14 cellular contexts compared by ENCODE assay signal in genomic region chrX:30883141-30883540, GRCh38. TPM values are rescaled to one million over a fixed set of nuclear protein-coding genes. Genes with fewer than 3 reads are reported as not detected.
DNase-seq lines count a peak whose midpoint lies in the region; ATAC-seq and TF ChIP-seq lines count a peak whose summit lies in the region.
"Had no signal": no experiment of that assay in that cellular context is flagged by ENCODE, and none has a peak within 500 bp of the region (broad histone marks: within the 10 kb centered on the region; RNA-seq: fewer than 3 reads in every experiment).

No MANE protein-coding gene starts in this region.

- no peak for TF ChIP-seq POLR2A in testis (IDR thresholded peaks at IDR 0.05)

- H3K4me2 ChIP-seq in Loucy (ENCODE audit: low read depth, low read length, poor library complexity, severe bottlenecking), result peak overlapping the region; percentile 96
- H3K4me2 ChIP-seq: A549, GM23338 had no signal

- no peaks in the 10 kb centered on the region for H3K36me3 ChIP-seq in Loucy (ENCODE audit: insufficient read depth, low read length)
- H3K36me3 ChIP-seq in testis (ENCODE audit: low read depth, missing control alignments), result no peaks in the 10 kb centered on the region
- H3K36me3 ChIP-seq: BE2C had no signal

- intact Hi-C loops in left ventricle myocardium superior (cut with micrococcal nuclease), result no loop called here
- intact Hi-C loops in testis (cut with DNase I; ENCODE audit: low total_unique reads), result no loop called here

- no peaks in the 10 kb centered on the region for H3K27me3 Mint-ChIP-seq in stimulated activated memory B cell treated with anti-CD40 and anti-IgM and Interleukin-4, amounts not matched to agents 10 μg/mL and 1 μg/mL and 100 μg/mL, for 72 hours
- H3K27me3 Mint-ChIP-seq: CD4-positive, alpha-beta memory T cell had no signal

- H3K9ac ChIP-seq in Loucy (ENCODE audit: low read depth, low read length, poor library complexity, severe bottlenecking), result no peak overlapping the region

- H3K4me1 ChIP-seq in Loucy (ENCODE audit: insufficient read depth, low read length, poor library complexity, severe bottlenecking) (peaks cover 33% of the 10 kb centered on the region), testis (no peaks in the 10 kb centered on the region)
- H3K4me1 ChIP-seq: BE2C had no signal

- no peaks in the 10 kb centered on the region for H3F3A ChIP-seq in Loucy (ENCODE audit: low read depth)

- H3K4me3 ChIP-seq in Loucy (ENCODE audit: low read length, poor library complexity, severe bottlenecking) (peak overlapping the region; percentile 94), testis (no peak overlapping the region)
- H3K4me3 ChIP-seq: A549, GM23338 had no signal

- no peaks in the 10 kb centered on the region for H3K36me3 Mint-ChIP-seq in stimulated activated memory B cell treated with anti-CD40 and anti-IgM and Interleukin-4, amounts not matched to agents 10 μg/mL and 1 μg/mL and 100 μg/mL, for 72 hours

- peaks cover 24% of the 10 kb centered on the region for H3K4me1 Mint-ChIP-seq in stimulated activated memory B cell treated with anti-CD40 and anti-IgM and Interleukin-4, amounts not matched to agents 10 μg/mL and 1 μg/mL and 100 μg/mL, for 72 hours

- H3K4me3 Mint-ChIP-seq in stimulated activated memory B cell treated with anti-CD40 and anti-IgM and Interleukin-4, amounts not matched to agents 10 μg/mL and 1 μg/mL and 100 μg/mL, for 72 hours, result no peak overlapping the region
- H3K4me3 Mint-ChIP-seq: GM23338 had no signal

- TF ChIP-seq CTCF in Loucy (conservative IDR thresholded peaks at IDR 0.05; ENCODE audit: low read length) (no peak), testis (IDR thresholded peaks at IDR 0.05) (no peak)

- H2AFZ ChIP-seq in Loucy (ENCODE audit: low read length), result no peak overlapping the region
- H2AFZ ChIP-seq: GM23338 had no signal

- H3K27ac Mint-ChIP-seq in stimulated activated memory B cell treated with anti-CD40 and anti-IgM and Interleukin-4, amounts not matched to agents 10 μg/mL and 1 μg/mL and 100 μg/mL, for 72 hours, result no peak overlapping the region
- H3K27ac Mint-ChIP-seq: GM23338 had no signal

- H4K20me1 ChIP-seq in Loucy (ENCODE audit: insufficient read depth, low read length, poor library complexity, severe bottlenecking), result peaks cover 27% of the 10 kb centered on the region

- H3K27ac ChIP-seq in testis, result peak overlapping the region; percentile 68 to 69
- H3K27ac ChIP-seq: A549, C4-2B had no signal

- H3K9me2 ChIP-seq in Loucy (replicated peaks; ENCODE audit: low read depth, low read length), result no peaks in the 10 kb centered on the region

- H3K79me2 ChIP-seq in Loucy (ENCODE audit: insufficient read depth, low read length), result peaks cover 100% of the 10 kb centered on the region

- no peaks in the 10 kb centered on the region for H3K27me3 ChIP-seq in Loucy (ENCODE audit: insufficient read depth, low read length, poor library complexity, severe bottlenecking)
- H3K27me3 ChIP-seq in testis, result no peaks in the 10 kb centered on the region
- H3K27me3 ChIP-seq: BE2C had no signal

- H3K9me3 Mint-ChIP-seq in stimulated activated memory B cell treated with anti-CD40 and anti-IgM and Interleukin-4, amounts not matched to agents 10 μg/mL and 1 μg/mL and 100 μg/mL, for 72 hours, result no peaks in the 10 kb centered on the region
- H3K9me3 Mint-ChIP-seq: GM23338 had no signal

- ATAC-seq in left ventricle myocardium superior (peak; percentile 70), HG02759 (IDR thresholded peaks at IDR 0.05; ENCODE audit: unreplicated experiment) (no peak), HG02623 (IDR thresholded peaks at IDR 0.05; ENCODE audit: unreplicated experiment) (no peak)
- no peak for ATAC-seq in stimulated activated memory B cell treated with anti-CD40 and anti-IgM and Interleukin-4, amounts not matched to agents 10 μg/mL and 1 μg/mL and 100 μg/mL, for 72 hours
- ATAC-seq: A549, GM23338 had no signal

- WGBS in testis, 2 donors, result 44 to 52% methylated on average over 2 of the region's 2 CpGs

- H3K9me3 ChIP-seq in Loucy (ENCODE audit: insufficient read depth, low read depth, low read length) (no peaks in the 10 kb centered on the region), testis (no peaks in the 10 kb centered on the region)
- H3K9me3 ChIP-seq: A549, BE2C had no signal

- DNase-seq in NCI-H524 (lab: John Stamatoyannopoulos, UW) (peak; percentile 26 to 79), left ventricle myocardium superior (no peak), testis (no peak)
- DNase-seq: BE2C; CD4-positive, alpha-beta memory T cell; DMS79; H7 had no signal

RNA-seq across cellular contexts. Expression of gene TAB3, which starts 5.9 kb away (rescaled TPM):
- total RNA-seq in left ventricle myocardium superior (12.8 TPM), testis (100 to 1,000 TPM; 166 to 181 TPM)
- 33.0 TPM for polyA plus RNA-seq in testis (ENCODE audit: insufficient read depth, low read depth, low replicate concordance)

Comparison
In these comparisons a context has a peak if more than half of its experiments do, and no peak if none do; other contexts are left out.
1. DNase-seq: peak in NCI-H524 (2 of 2); none in left ventricle myocardium superior (single experiment) and testis (single experiment).
2. RNA of gene TAB3, which starts 5.9 kb away (total RNA-seq): 166 to 181 TPM in testis; 12.8 TPM in left ventricle myocardium superior (single experiment); every median in the first group is over 10 times any median in the second.